Comparison of ENCODE assay signal across 16 cellular contexts in genomic region chr11:77522215-77522614, GRCh38.
"Had no signal": no experiment of that assay in that cellular context is flagged by ENCODE, and none has a peak within 500 bp of the region (broad histone marks: within the 10 kb centered on the region; RNA-seq: fewer than 3 reads in every experiment).

No MANE protein-coding gene starts in this region.

- ATAC-seq: gastroesophageal sphincter; naive thymus-derived CD8-positive, alpha-beta T cell had no signal

- H3K9me3 Mint-ChIP-seq: activated CD4-positive, alpha-beta memory T cell treated with anti-CD3 and anti-CD28 coated beads, Interleukin-2, amount 10 ng/mL, durations not matched to agents 7 days and 5 days; activated naive CD8-positive, alpha-beta T cell treated with anti-CD3 and anti-CD28 coated beads, Interleukin-2, amount 10 ng/mL, durations not matched to agents 7 days and 5 days; naive thymus-derived CD8-positive, alpha-beta T cell had no signal

- H3K4me3 ChIP-seq: ascending aorta, coronary artery, gastroesophageal sphincter, right atrium auricular region, thyroid gland, vagina had no signal

- H3K27ac ChIP-seq: ascending aorta, coronary artery, gastroesophageal sphincter, neutrophil, right atrium auricular region, thyroid gland, vagina had no signal

- H3K27me3 ChIP-seq: ascending aorta, gastroesophageal sphincter, neutrophil, right atrium auricular region, thyroid gland, vagina had no signal

- H3K36me3 Mint-ChIP-seq: activated naive CD8-positive, alpha-beta T cell treated with anti-CD3 and anti-CD28 coated beads, Interleukin-2, amount 10 ng/mL, durations not matched to agents 7 days and 5 days; naive thymus-derived CD8-positive, alpha-beta T cell had no signal

- H3K4me1 ChIP-seq: ascending aorta, gastroesophageal sphincter, right atrium auricular region, thyroid gland, vagina had no signal

- FAIRE-seq: small intestine had no signal

- DNase-seq: activated CD4-positive, alpha-beta memory T cell treated with anti-CD3 and anti-CD28 coated beads, Interleukin-2, amount 10 ng/mL, durations not matched to agents 7 days and 5 days; activated CD8-positive, alpha-beta memory T cell treated with anti-CD3 and anti-CD28 coated beads, Interleukin-2, amount 50 U/mL, for 4 hours; activated naive CD8-positive, alpha-beta T cell treated with anti-CD3 and anti-CD28 coated beads, Interleukin-2, amount 10 ng/mL, durations not matched to agents 7 days and 5 days; caudate nucleus; effector CD8-positive, alpha-beta T cell; naive thymus-derived CD8-positive, alpha-beta T cell; posterior cingulate gyrus; small intestine; T1000; thyroid gland had no signal

- H3K27ac Mint-ChIP-seq: activated CD4-positive, alpha-beta memory T cell treated with anti-CD3 and anti-CD28 coated beads, Interleukin-2, amount 10 ng/mL, durations not matched to agents 7 days and 5 days; activated naive CD8-positive, alpha-beta T cell treated with anti-CD3 and anti-CD28 coated beads, Interleukin-2, amount 10 ng/mL, durations not matched to agents 7 days and 5 days; naive thymus-derived CD8-positive, alpha-beta T cell had no signal

- H3K27me3 Mint-ChIP-seq: activated naive CD8-positive, alpha-beta T cell treated with anti-CD3 and anti-CD28 coated beads, Interleukin-2, amount 10 ng/mL, durations not matched to agents 7 days and 5 days had no signal

- H3K4me1 Mint-ChIP-seq: activated CD4-positive, alpha-beta memory T cell treated with anti-CD3 and anti-CD28 coated beads, Interleukin-2, amount 10 ng/mL, durations not matched to agents 7 days and 5 days; activated naive CD8-positive, alpha-beta T cell treated with anti-CD3 and anti-CD28 coated beads, Interleukin-2, amount 10 ng/mL, durations not matched to agents 7 days and 5 days had no signal

- H3K36me3 ChIP-seq: ascending aorta, gastroesophageal sphincter, neutrophil, right atrium auricular region, thyroid gland, vagina had no signal

- H3K9me3 ChIP-seq: ascending aorta, gastroesophageal sphincter, neutrophil, right atrium auricular region, thyroid gland, vagina had no signal

- H3K4me3 Mint-ChIP-seq: activated CD4-positive, alpha-beta memory T cell treated with anti-CD3 and anti-CD28 coated beads, Interleukin-2, amount 10 ng/mL, durations not matched to agents 7 days and 5 days; activated naive CD8-positive, alpha-beta T cell treated with anti-CD3 and anti-CD28 coated beads, Interleukin-2, amount 10 ng/mL, durations not matched to agents 7 days and 5 days; naive thymus-derived CD8-positive, alpha-beta T cell had no signal
